Comparison of ENCODE assay signal across 20 cellular contexts in the genomic region with DNA sequence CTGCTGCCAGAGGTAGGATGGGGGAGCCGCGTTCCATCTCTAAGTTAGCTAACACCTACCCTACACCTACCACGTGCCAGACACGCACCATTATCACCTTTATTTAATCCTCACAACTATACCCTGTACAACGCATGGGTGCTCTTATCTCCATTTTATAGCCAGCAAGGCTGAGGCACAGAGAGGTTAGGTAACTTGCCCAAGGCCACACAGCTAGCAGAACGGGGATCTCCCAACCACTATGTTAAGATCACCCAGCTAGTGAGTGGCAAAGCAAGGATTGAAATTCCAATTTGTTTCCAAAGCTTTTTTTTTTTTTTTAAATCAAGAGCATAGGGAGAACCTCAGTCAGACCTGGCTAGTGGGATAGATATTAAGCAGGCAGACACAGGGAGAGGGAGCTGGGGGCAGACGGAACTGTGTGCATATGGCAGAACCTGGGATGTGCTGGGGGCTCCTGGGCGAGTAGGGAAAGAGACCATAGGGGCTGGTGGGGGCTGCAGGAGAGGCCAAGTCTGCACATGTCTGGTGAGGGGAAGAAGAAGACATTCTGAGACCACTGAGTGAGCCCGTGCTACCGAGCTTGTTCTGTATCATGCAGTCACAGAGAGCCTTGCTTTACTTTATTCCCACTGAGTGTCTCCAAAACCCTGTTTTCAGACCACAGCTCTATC.
"Had no signal": no experiment of that assay in that cellular context is flagged by ENCODE, and none has a peak within 500 bp of the region (broad histone marks: within the 10 kb centered on the region; RNA-seq: fewer than 3 reads in every experiment).

No MANE protein-coding gene starts in this region.

- H3K4me1 Mint-ChIP-seq: stimulated activated naive CD8-positive, alpha-beta T cell treated with anti-CD3 and anti-CD28 coated beads, Interleukin-15, amount 100 ng/mL, for 72 hours had no signal

- H3K4me1 ChIP-seq: breast epithelium had no signal

- H3K27ac ChIP-seq: breast epithelium, gastrocnemius medialis, lower lobe of right lung, suprapubic skin, transverse colon had no signal

- H3K36me3 ChIP-seq: breast epithelium, gastrocnemius medialis, lower lobe of right lung had no signal

- H3K27ac Mint-ChIP-seq: activated T-cell treated with anti-CD3 and anti-CD28 coated beads, Interleukin-2, amount 50 U/mL, for 72 hours; T-helper 1 cell treated with Interleukin-12 subunit alpha and Interleukin-12 subunit beta and Interleukin-4 antibody, amounts not matched to agents 30 μg/mL and 1 μg/mL, for 36 hours had no signal

- H3K4me3 Mint-ChIP-seq: activated T-cell treated with anti-CD3 and anti-CD28 coated beads, Interleukin-2, amount 50 U/mL, for 72 hours; nephron progenitor cell; stimulated activated naive CD8-positive, alpha-beta T cell treated with anti-CD3 and anti-CD28 coated beads, Interleukin-15, amount 100 ng/mL, for 72 hours; T-helper 1 cell treated with Interleukin-12 subunit alpha and Interleukin-12 subunit beta and Interleukin-4 antibody, amounts not matched to agents 30 μg/mL and 1 μg/mL, for 36 hours had no signal

- H3K27me3 ChIP-seq: breast epithelium, gastrocnemius medialis, suprapubic skin, transverse colon had no signal

- DNase-seq: activated CD8-positive, alpha-beta memory T cell treated with anti-CD3 and anti-CD28 coated beads for 24 hours; activated CD8-positive, alpha-beta memory T cell treated with anti-CD3 and anti-CD28 coated beads, Interleukin-2, amount 50 U/mL, for 48 hours; activated effector memory CD4-positive, alpha-beta T cell treated with anti-CD3 and anti-CD28 coated beads, Interleukin-2, amount 50 U/mL, for 16 hours; activated naive CD4-positive, alpha-beta T cell treated with anti-CD3 and anti-CD28 coated beads, Interleukin-2, amount 50 U/mL, for 16 hours; activated T-cell treated with anti-CD3 and anti-CD28 coated beads, Interleukin-2, amount 50 U/mL, for 72 hours; aorta; cerebellar nuclear complex; cortex of kidney; gastrocnemius medialis; lower lobe of right lung; midbrain; nephron progenitor cell; stimulated activated naive CD8-positive, alpha-beta T cell treated with anti-CD3 and anti-CD28 coated beads, Interleukin-15, amount 100 ng/mL, for 72 hours; transverse colon had no signal

- ATAC-seq: activated CD4-positive, CD25-positive, alpha-beta regulatory T cell treated with anti-CD3 and anti-CD28 coated beads, Interleukin-2, amount 50 U/mL, for 24 hours; activated T-cell treated with anti-CD3 and anti-CD28 coated beads, Interleukin-2, amount 50 U/mL, for 72 hours; esophagus mucosa; gastrocnemius medialis; lower lobe of right lung; stimulated activated naive CD8-positive, alpha-beta T cell treated with anti-CD3 and anti-CD28 coated beads, Interleukin-15, amount 100 ng/mL, for 72 hours had no signal

- H3K9me3 ChIP-seq: breast epithelium, gastrocnemius medialis, lower lobe of right lung, suprapubic skin, transverse colon had no signal

- H3K4me3 ChIP-seq: breast epithelium, gastrocnemius medialis, lower lobe of right lung, suprapubic skin, transverse colon had no signal

- H3K9me3 Mint-ChIP-seq: activated T-cell treated with anti-CD3 and anti-CD28 coated beads, Interleukin-2, amount 50 U/mL, for 72 hours; nephron progenitor cell; stimulated activated naive CD8-positive, alpha-beta T cell treated with anti-CD3 and anti-CD28 coated beads, Interleukin-15, amount 100 ng/mL, for 72 hours; T-helper 1 cell treated with Interleukin-12 subunit alpha and Interleukin-12 subunit beta and Interleukin-4 antibody, amounts not matched to agents 30 μg/mL and 1 μg/mL, for 36 hours had no signal

- H3K27me3 Mint-ChIP-seq: progenitor cell of endocrine pancreas had no signal
